8 cellular contexts compared by ENCODE assay signal in the genomic region with DNA sequence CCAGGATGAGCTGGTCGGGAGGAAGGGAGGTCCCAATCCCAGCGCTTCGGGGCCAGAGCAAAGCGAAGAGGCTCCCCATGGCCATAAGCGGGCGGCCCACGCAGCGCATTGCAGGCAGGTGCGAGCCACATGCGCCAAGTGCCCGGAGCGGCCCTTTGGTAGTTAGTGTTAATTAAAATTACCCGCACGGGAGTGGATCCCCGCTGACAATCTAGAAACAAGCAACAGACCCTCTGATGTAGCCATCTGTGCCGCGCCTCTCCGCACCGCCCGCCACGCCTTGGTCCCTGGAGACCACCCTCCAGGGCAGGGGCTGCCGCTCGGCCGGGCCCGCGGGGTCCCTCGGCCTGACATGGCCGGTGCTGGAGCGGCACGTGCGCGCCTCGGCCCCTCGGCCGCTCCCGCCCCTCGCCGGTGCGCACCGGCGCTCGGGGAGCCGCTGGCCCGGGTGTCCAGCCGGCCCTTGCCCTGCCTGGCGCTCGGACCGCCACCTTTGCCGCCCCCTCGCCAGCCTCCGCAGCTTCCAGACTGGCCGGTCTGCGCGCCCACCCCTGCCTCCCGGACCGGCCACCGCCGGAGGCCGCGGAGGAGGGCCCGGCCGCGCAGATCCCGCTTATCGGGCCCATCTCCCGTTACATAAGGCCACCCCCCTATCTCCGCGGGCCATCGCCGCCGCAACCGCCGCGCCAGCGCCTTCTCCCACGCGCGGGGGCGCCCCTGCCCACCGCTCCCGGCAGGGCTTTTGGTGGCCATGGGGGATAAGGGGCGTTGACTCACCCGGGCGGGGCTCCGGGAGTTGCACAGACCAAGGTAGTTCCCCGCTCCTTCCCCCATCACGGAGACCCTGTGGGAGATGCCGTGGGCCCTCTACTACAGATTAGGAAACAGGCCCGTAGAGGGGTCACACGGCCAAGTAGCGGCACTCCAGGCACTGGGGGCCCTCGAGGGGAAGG.
DNase-seq lines count a peak whose midpoint lies in the region; ATAC-seq and TF ChIP-seq lines count a peak whose summit lies in the region.

No MANE protein-coding gene starts in this region.

- no peak for ATAC-seq in GM19035 (IDR thresholded peaks at IDR 0.05; ENCODE audit: unreplicated experiment)

- no peak overlapping the region for H3K27ac ChIP-seq in parathyroid adenoma

- H3K27me3 ChIP-seq in parathyroid adenoma (ENCODE audit: control insufficient read depth, insufficient read depth, low read length), result no peaks in the 10 kb centered on the region

- H3K4me3 ChIP-seq in parathyroid adenoma (ENCODE audit: low read depth, low read length), result peak overlapping the region; percentile 33

- H3K9me3 ChIP-seq in parathyroid adenoma (ENCODE audit: control insufficient read depth, low read length), result no peaks in the 10 kb centered on the region

- peak overlapping the region; percentile 65 for H2AFZ ChIP-seq in parathyroid adenoma

- H3K79me2 ChIP-seq in parathyroid adenoma, result no peaks in the 10 kb centered on the region

- H3K4me2 ChIP-seq in parathyroid adenoma (ENCODE audit: low read length), result peak overlapping the region; percentile 65

- no peaks in the 10 kb centered on the region for H3K36me3 ChIP-seq in parathyroid adenoma (ENCODE audit: control insufficient read depth, insufficient read depth, low read length)

- DNase-seq in NCI-H82 (lab: John Stamatoyannopoulos, UW), result peak; percentile 13
- no peak for DNase-seq in NCI-H82 treated with DMSO at 0.1 percent for 48 hours (lab: John Stamatoyannopoulos, UW; ENCODE audit: unreplicated experiment)
- peak; percentile 77 for DNase-seq in activated CD8-positive, alpha-beta memory T cell treated with anti-CD3 and anti-CD28 coated beads for 24 hours
- DNase-seq in fibroblast of peridontal ligament (ENCODE audit: extremely low read depth), result peak; percentile 12
- DNase-seq in NCI-H187 treated with DMSO at 0.1 percent for 48 hours (lab: John Stamatoyannopoulos, UW), result no peak
- DNase-seq in SHP77 treated with DMSO at 0.1 percent for 48 hours (lab: John Stamatoyannopoulos, UW), result no peak

- peak; percentile 14 for TF ChIP-seq CTCF in parathyroid adenoma (IDR thresholded peaks at IDR 0.05)

- H3K4me1 ChIP-seq in parathyroid adenoma, result no peaks in the 10 kb centered on the region

- H3K9ac ChIP-seq in parathyroid adenoma, result no peak overlapping the region

Comparison
In these comparisons a context has a peak if more than half of its experiments do, and no peak if none do; other contexts are left out.
1. DNase-seq: peak in NCI-H82 (single experiment), activated CD8-positive, alpha-beta memory T cell treated with anti-CD3 and anti-CD28 coated beads for 24 hours (single experiment) and fibroblast of peridontal ligament (single experiment); none in NCI-H82 treated with DMSO at 0.1 percent for 48 hours (single experiment), NCI-H187 treated with DMSO at 0.1 percent for 48 hours (single experiment) and SHP77 treated with DMSO at 0.1 percent for 48 hours (single experiment).